Comparison of ENCODE assay signal across 1 cellular context in genomic region chr20:31974975-31975481, GRCh38.
TF ChIP-seq lines count a peak whose summit lies in the region.

No MANE protein-coding gene starts in this region.

TF ChIP-seq in H1, 55 proteins besides CTCF, POLR2A, EP300 and RAD21:
- TF ChIP-seq YY1 (IDR thresholded peaks at IDR 0.05; ENCODE audit: low read depth, low read length) (peak; percentile 54; the same call in 1 of the 2 replicates), CTBP2 (IDR thresholded peaks at IDR 0.05; ENCODE audit: borderline replicate concordance, insufficient read depth, insufficient read length, low read length) (peak; percentile 62), JUND (IDR thresholded peaks at IDR 0.05; ENCODE audit: low read length) (no peak), ATF3 (IDR thresholded peaks at IDR 0.05; ENCODE audit: insufficient read depth, low read depth, low read length) (no peak), RNF2 (IDR thresholded peaks at IDR 0.05; ENCODE audit: borderline replicate concordance, low read depth, low read length, missing control alignments, poor library complexity, severe bottlenecking) (no peak), GTF2F1 (IDR thresholded peaks at IDR 0.05; ENCODE audit: borderline replicate concordance, low read depth, low read length) (no peak), MAX (IDR thresholded peaks at IDR 0.05) (no peak; the same call in 1 of the 2 replicates), CHD7 (IDR thresholded peaks at IDR 0.05; ENCODE audit: insufficient replicate concordance, low read length) (no peak), SIX5 (IDR thresholded peaks at IDR 0.05; ENCODE audit: low read depth, low read length) (no peak), BRCA1 (IDR thresholded peaks at IDR 0.05; ENCODE audit: low read depth, low read length) (no peak), BCL11A (IDR thresholded peaks at IDR 0.05; ENCODE audit: low read depth in 2 of 2, low read length in 2 of 2) (no peak), ZNF274 (IDR thresholded peaks at IDR 0.05; ENCODE audit: borderline replicate concordance, extremely low read depth, low read length) (no peak), CEBPB (IDR thresholded peaks at IDR 0.05; ENCODE audit: low read depth, low read length) (no peak), RXRA (IDR thresholded peaks at IDR 0.05; ENCODE audit: insufficient read depth, low read depth, low read length) (no peak), POLR2AphosphoS5 (IDR thresholded peaks at IDR 0.05; ENCODE audit: low read depth, low read length) (peak; percentile 69), TBP (IDR thresholded peaks at IDR 0.05; ENCODE audit: low read depth, low read length) (peak; percentile 54; the same call in 1 of the 2 replicates), NANOG (IDR thresholded peaks at IDR 0.05; ENCODE audit: insufficient read depth, low read depth, low read length, poor library complexity, severe bottlenecking) (no peak), JUN (IDR thresholded peaks at IDR 0.05; ENCODE audit: low read depth, low read length) (no peak), TAF1 (IDR thresholded peaks at IDR 0.05; ENCODE audit: low read depth, low read length) (peak; percentile 42), NRF1 (IDR thresholded peaks at IDR 0.05; ENCODE audit: low read depth, low read length) (no peak), CBX8 (IDR thresholded peaks at IDR 0.05; ENCODE audit: borderline replicate concordance, low read depth, low read length) (no peak), TCF12 (IDR thresholded peaks at IDR 0.05; ENCODE audit: low read depth, low read length) (0 out of 2 replicates have a peak, but pooled peaks have one; percentile 53), ATF2 (IDR thresholded peaks at IDR 0.05; ENCODE audit: low read length) (no peak), CHD2 (IDR thresholded peaks at IDR 0.05; ENCODE audit: low read length) (no peak), GABPA (IDR thresholded peaks at IDR 0.05; ENCODE audit: borderline replicate concordance, insufficient read depth, low read length) (0 out of 2 replicates have a peak, but pooled peaks have one; percentile 43), RBBP5 (IDR thresholded peaks at IDR 0.05; ENCODE audit: borderline replicate concordance, low read depth, low read length) (no peak; the same call in 1 of the 2 replicates), CBX5 (IDR thresholded peaks at IDR 0.05; ENCODE audit: low read depth, low read length) (no peak), HDAC6 (IDR thresholded peaks at IDR 0.05; ENCODE audit: low read depth, low read length) (no peak), PHF8 (conservative IDR thresholded peaks at IDR 0.05; ENCODE audit: low read depth, low read length) (peak; percentile 42; the same call in 1 of the 2 replicates), CHD1 (IDR thresholded peaks at IDR 0.05; ENCODE audit: low read depth, low read length) (no peak), SRF (IDR thresholded peaks at IDR 0.05; ENCODE audit: low read depth, low read length) (no peak), KDM4A (IDR thresholded peaks at IDR 0.05; ENCODE audit: low read depth, low read length, severe bottlenecking) (no peak), USF2 (IDR thresholded peaks at IDR 0.05; ENCODE audit: low read length) (peak; percentile 17; the same call in 1 of the 2 replicates), EGR1 (IDR thresholded peaks at IDR 0.05; ENCODE audit: borderline replicate concordance, low read depth, low read length) (0 out of 2 replicates have a peak, but pooled peaks have one; percentile 8), POU5F1 (IDR thresholded peaks at IDR 0.05; ENCODE audit: low read depth, low read length) (no peak), SP4 (IDR thresholded peaks at IDR 0.05; ENCODE audit: low read length) (no peak), SIN3A (conservative IDR thresholded peaks at IDR 0.05 in 1 of 2, IDR thresholded peaks at IDR 0.05 in 1 of 2; ENCODE audit: low read depth in 1 of 2, low read length in 2 of 2) (peak in 1 of 2 experiments; percentile 70; a peak in 1 of 4 replicates), SP1 (IDR thresholded peaks at IDR 0.05; ENCODE audit: low read depth, low read length) (peak; percentile 74), ASH2L (IDR thresholded peaks at IDR 0.05; ENCODE audit: low read length) (peak; percentile 80), EZH2 (IDR thresholded peaks at IDR 0.05; ENCODE audit: low read depth, low read length, severe bottlenecking) (no peak)
